In the genomic region with DNA sequence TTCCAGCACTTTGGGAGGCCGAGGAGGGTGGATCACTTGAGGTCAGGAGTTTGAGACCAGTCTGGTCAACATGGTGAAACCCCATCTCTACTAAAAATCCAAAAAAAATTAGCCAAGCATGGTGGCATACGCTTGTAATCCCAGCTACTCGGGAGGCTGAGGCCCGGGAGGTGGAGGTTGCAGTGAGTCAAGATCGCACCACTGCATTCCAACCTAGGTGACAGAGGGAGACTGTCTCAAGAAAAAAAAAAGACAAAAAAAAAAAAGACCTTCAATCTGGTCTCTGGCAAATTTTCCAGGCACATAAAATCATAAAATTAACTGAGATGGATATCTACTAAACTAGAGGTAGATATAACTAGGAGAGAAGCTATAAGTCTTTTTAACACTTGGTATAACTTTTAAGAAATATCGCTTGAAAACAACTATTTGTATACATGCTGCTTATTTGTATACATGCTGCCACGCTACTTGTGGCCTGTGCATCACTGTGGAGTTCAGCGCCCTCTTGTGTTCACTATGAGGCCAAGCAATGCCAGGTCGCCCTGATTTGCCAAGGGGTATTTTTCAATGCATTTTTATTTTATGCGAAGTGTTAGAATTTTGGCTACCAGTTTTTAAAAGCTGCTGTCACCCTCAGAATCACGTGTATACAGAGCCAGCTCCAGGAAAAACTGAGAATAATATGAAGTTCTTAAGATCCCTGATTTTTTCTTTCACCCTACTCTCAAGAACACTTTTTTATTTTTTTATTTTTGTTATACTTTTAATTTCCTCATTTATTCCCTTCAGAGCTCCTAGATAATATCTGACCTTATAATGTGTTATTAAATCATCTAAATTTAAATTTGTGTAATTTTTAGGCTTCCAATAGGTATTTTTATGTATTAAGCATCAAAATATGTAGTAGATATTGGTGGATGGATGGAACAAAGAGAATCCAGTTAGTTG, we compare ENCODE assay signal across 1 cellular context.
TF ChIP-seq lines count a peak whose summit lies in the region.

No MANE protein-coding gene starts in this region.

TF ChIP-seq in endothelial cell of umbilical vein, 7 proteins besides CTCF, POLR2A, EP300 and RAD21 (continued from another document):
- TF ChIP-seq MYC (IDR thresholded peaks at IDR 0.05; ENCODE audit: low read depth, low read length) = no peak
- TF ChIP-seq JUN (IDR thresholded peaks at IDR 0.05; ENCODE audit: borderline replicate concordance, insufficient read depth, insufficient read length, low read depth) = no peak
- no peak for TF ChIP-seq FOS (IDR thresholded peaks at IDR 0.05; ENCODE audit: borderline replicate concordance, insufficient read depth, low read length)
- TF ChIP-seq EZH2 (IDR thresholded peaks at IDR 0.05; ENCODE audit: borderline replicate concordance, low read depth, low read length, severe bottlenecking) = no peak
